In genomic region chr2:25832897-25833296, GRCh38 we compare ENCODE assay signal across 17 cellular contexts.
"Had no signal": no experiment of that assay in that cellular context is flagged by ENCODE, and none has a peak within 500 bp of the region (broad histone marks: within the 10 kb centered on the region; RNA-seq: fewer than 3 reads in every experiment).

No MANE protein-coding gene starts in this region.

- H3K4me3 ChIP-seq: colonic mucosa, esophagus muscularis mucosa, lung, sigmoid colon, spleen, thoracic aorta, upper lobe of right lung had no signal

- H3K27me3 Mint-ChIP-seq: brain, T-cell had no signal

- H3K27ac ChIP-seq: colonic mucosa, esophagus muscularis mucosa, sigmoid colon, thoracic aorta, upper lobe of right lung, VCaP had no signal

- H3K4me1 ChIP-seq: colonic mucosa, sigmoid colon had no signal

- H3K27ac Mint-ChIP-seq: brain, mesothelial cell of epicardium had no signal

- H3K9me3 ChIP-seq: colonic mucosa, upper lobe of right lung had no signal

- H3K4me1 Mint-ChIP-seq: mesothelial cell of epicardium had no signal

- H3K36me3 ChIP-seq: colonic mucosa, sigmoid colon had no signal

- H3K4me3 Mint-ChIP-seq: brain, mesothelial cell of epicardium, neural crest cell had no signal

- ATAC-seq: T-cell, upper lobe of right lung had no signal

- H3K27me3 ChIP-seq: colonic mucosa, esophagus muscularis mucosa, sigmoid colon, spleen, upper lobe of right lung had no signal

- DNase-seq: activated CD4-positive, alpha-beta T cell treated with anti-CD3 and anti-CD28 coated beads for 1 hour; activated T-cell treated with anti-CD3 and anti-CD28 coated beads, Interleukin-2, amount 50 U/mL, for 1 hour; central memory CD4-positive, alpha-beta T cell; islet precursor cell; sigmoid colon; SK-N-SH; spleen; T-cell; upper lobe of right lung had no signal
